8 cellular contexts compared by ENCODE assay signal in the genomic region with DNA sequence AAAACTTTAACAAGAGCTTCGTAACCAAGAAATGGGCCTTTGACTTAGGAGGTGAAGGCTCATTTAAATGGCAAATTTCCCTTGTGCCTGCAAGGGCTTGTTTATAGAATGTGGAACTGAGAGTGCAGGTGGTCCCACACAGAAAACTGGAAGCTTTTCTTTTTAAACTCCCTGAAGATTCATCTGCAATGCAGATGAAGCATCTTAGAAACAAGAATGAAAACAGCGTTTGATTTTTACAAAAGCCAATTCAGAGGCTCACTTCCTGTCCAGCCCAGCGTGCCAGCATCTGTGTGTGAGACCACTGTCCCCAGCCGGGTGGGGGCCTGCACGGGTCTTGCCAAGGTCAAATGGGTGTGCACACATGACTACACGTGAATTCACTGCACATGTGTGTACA.
DNase-seq lines count a peak whose midpoint lies in the region; ATAC-seq and TF ChIP-seq lines count a peak whose summit lies in the region.

No MANE protein-coding gene starts in this region.

- H3K27me3 Mint-ChIP-seq in IgD-negative memory B cell: peaks cover 2% of the 10 kb centered on the region
- H3K27me3 Mint-ChIP-seq in neural progenitor cell (ENCODE audit: insufficient read depth, low read depth): peaks cover 25% of the 10 kb centered on the region

- no peak for TF ChIP-seq CTCF in neural progenitor cell (IDR thresholded peaks at IDR 0.05)

- no peak overlapping the region for H3K4me3 ChIP-seq in neural progenitor cell

- no peaks in the 10 kb centered on the region for H3K36me3 ChIP-seq in neural progenitor cell

- peak overlapping the region; percentile 64 to 94 (median 72) for H3K4me3 Mint-ChIP-seq in IgD-negative memory B cell
- H3K4me3 Mint-ChIP-seq in neural progenitor cell: peak overlapping the region; percentile 36

- H3K4me1 Mint-ChIP-seq in IgD-negative memory B cell: peaks cover 27 to 42% (median 37%) of the 10 kb centered on the region in 3 donors
- peaks cover 86% of the 10 kb centered on the region for H3K4me1 Mint-ChIP-seq in neural progenitor cell

- DNase-seq in neural progenitor cell (ENCODE audit: low spot score) (no peak), NCI-H2171 treated with DMSO at 0.1 percent for 48 hours (lab: John Stamatoyannopoulos, UW) (no peak), NCI-H2196 (lab: John Stamatoyannopoulos, UW; ENCODE audit: unreplicated experiment) (no peak)
- DNase-seq in activated T-cell treated with anti-CD3 and anti-CD28 coated beads, Interleukin-2, amount 50 U/mL, for 48 hours: no peak
- DNase-seq in activated CD8-positive, alpha-beta memory T cell treated with anti-CD3 and anti-CD28 coated beads, Interleukin-2, amount 50 U/mL, for 4 hours: no peak

- H4K20me1 ChIP-seq in neural progenitor cell (ENCODE audit: low read depth): no peaks in the 10 kb centered on the region

- H3K9me3 Mint-ChIP-seq in IgD-negative memory B cell (no peaks in the 10 kb centered on the region), neural progenitor cell (no peaks in the 10 kb centered on the region)

- no peaks in the 10 kb centered on the region for H3K9me3 ChIP-seq in neural progenitor cell (ENCODE audit: low read depth)

- H3K4me1 ChIP-seq in neural progenitor cell: peaks cover 33% of the 10 kb centered on the region

- no peaks in the 10 kb centered on the region for H3K27me3 ChIP-seq in neural progenitor cell

- H3K36me3 Mint-ChIP-seq in IgD-negative memory B cell (peaks cover 1% of the 10 kb centered on the region), neural progenitor cell (no peaks in the 10 kb centered on the region)

- no peak overlapping the region for H3K4me2 ChIP-seq in neural progenitor cell

- H3K27ac ChIP-seq in neural progenitor cell: no peak overlapping the region

- H3K27ac Mint-ChIP-seq in IgD-negative memory B cell (peak overlapping the region; percentile 54 to 96 (median 82)), neural progenitor cell (no peak overlapping the region)

- H3K79me2 ChIP-seq in neural progenitor cell (ENCODE audit: low read depth): no peaks in the 10 kb centered on the region

- no peak overlapping the region for H2AFZ ChIP-seq in neural progenitor cell (replicated peaks)

- peak; percentile 64 for ATAC-seq in GM18858 (IDR thresholded peaks at IDR 0.05; ENCODE audit: unreplicated experiment)
- peak; percentile 70 for ATAC-seq in GM21737 (IDR thresholded peaks at IDR 0.05; ENCODE audit: unreplicated experiment)

- no peak overlapping the region for H3K9ac ChIP-seq in neural progenitor cell

- H3F3A ChIP-seq in neural progenitor cell (ENCODE audit: low read depth): peaks cover 46% of the 10 kb centered on the region
